ENCODE assay signal across 18 cellular contexts in genomic region chr7:66426332-66426731, GRCh38.
DNase-seq lines count a peak whose midpoint lies in the region; ATAC-seq and TF ChIP-seq lines count a peak whose summit lies in the region.
"Had no signal": no experiment of that assay in that cellular context is flagged by ENCODE, and none has a peak within 500 bp of the region (broad histone marks: within the 10 kb centered on the region; RNA-seq: fewer than 3 reads in every experiment).

No MANE protein-coding gene starts in this region.

- H3K27me3 ChIP-seq in IMR-90 (ENCODE audit: control insufficient read depth, insufficient read depth, low read length) (no peaks in the 10 kb centered on the region), transverse colon (no peaks in the 10 kb centered on the region)
- H3K27me3 ChIP-seq: BLaER1 had no signal

- H3K23ac ChIP-seq in IMR-90 (ENCODE audit: low read depth, low read length): no peak overlapping the region

- H3K36me3 Mint-ChIP-seq in neural crest cell (ENCODE audit: low read depth) (peaks cover 9% of the 10 kb centered on the region), glutamatergic neuron (ENCODE audit: unreplicated experiment) (no peaks in the 10 kb centered on the region)

- H3K4ac ChIP-seq in IMR-90 (ENCODE audit: low read depth, low read length): no peak overlapping the region

- H3K9me3 Mint-ChIP-seq in neural crest cell: no peaks in the 10 kb centered on the region
- H3K9me3 Mint-ChIP-seq in glutamatergic neuron (ENCODE audit: unreplicated experiment): no peaks in the 10 kb centered on the region
- H3K9me3 Mint-ChIP-seq: CD4-positive, CD25-positive, alpha-beta regulatory T cell; CD8-positive, alpha-beta T cell had no signal

- TF ChIP-seq POLR2A in IMR-90 (IDR thresholded peaks at IDR 0.05; ENCODE audit: low read depth, low read length) (no peak), transverse colon (IDR thresholded peaks at IDR 0.05) (no peak)

- H2AFZ ChIP-seq in IMR-90 (replicated peaks; ENCODE audit: low read length, poor library complexity): peak overlapping the region; percentile 21

- no TSS peak for BruUV-seq in IMR-90 (replicated peaks; lab: Mats Ljungman, UMichigan)

- H3K27me3 Mint-ChIP-seq in neural crest cell (ENCODE audit: low read depth) (no peaks in the 10 kb centered on the region), glutamatergic neuron (ENCODE audit: unreplicated experiment) (peaks cover 4% of the 10 kb centered on the region)
- H3K27me3 Mint-ChIP-seq: B cell; CD4-positive, CD25-positive, alpha-beta regulatory T cell had no signal

- H3K9me3 ChIP-seq in IMR-90 (ENCODE audit: control insufficient read depth, insufficient read depth, low read length): no peaks in the 10 kb centered on the region
- no peaks in the 10 kb centered on the region for H3K9me3 ChIP-seq in transverse colon
- H3K9me3 ChIP-seq: BLaER1, Caco-2, HAP-1 had no signal

- in situ Hi-C loops in IMR-90 (cut with MboI; ENCODE audit: low sequenced_read_pairs) (no loop called here), transverse colon (cut with MboI; ENCODE audit: low pct_ligation_motif_present in 1 of 4, low pct_unique_long_range_greater_than_20kb in 1 of 4, low sequenced_read_pairs in 3 of 4) (no loop called here)

- H2BK5ac ChIP-seq in IMR-90 (ENCODE audit: low read depth, low read length, poor library complexity, severe bottlenecking): no peak overlapping the region

- CTCF ChIA-PET in IMR-90 (lab: Yijun Ruan, JAX): no interaction called here

- H3K4me1 ChIP-seq in IMR-90 (ENCODE audit: control insufficient read depth, insufficient read depth, low read length) (peaks cover 4% of the 10 kb centered on the region; the same call in 1 of the 2 replicates), transverse colon (peaks cover 0 to 18% (median 3%) of the 10 kb centered on the region in 4 donors)
- H3K4me1 ChIP-seq: Caco-2, HAP-1 had no signal

- ATAC-seq in IMR-90 (ENCODE audit: low read depth) (no peak), left colon (peak; percentile 83)
- ATAC-seq: CD8-positive, alpha-beta T cell had no signal

- H3K27ac ChIP-seq in IMR-90 (ENCODE audit: insufficient read depth, low read length) (no peak overlapping the region), transverse colon (no peak overlapping the region)
- H3K27ac ChIP-seq: 22Rv1, BLaER1, C4-2B had no signal

- dilution Hi-C loops in IMR-90 (cut with HindIII; ENCODE audit: low sequenced_read_pairs, unreplicated experiment): no loop called here

- no peak overlapping the region for H2AK5ac ChIP-seq in IMR-90 (ENCODE audit: low read depth, low read length)

- no peaks in the 10 kb centered on the region for H3K79me1 ChIP-seq in IMR-90 (ENCODE audit: low read depth in 1 of 2, low read length in 2 of 2)

- no peak overlapping the region for H3K4me2 ChIP-seq in IMR-90 (ENCODE audit: low read depth, low read length)
- H3K4me2 ChIP-seq: BLaER1 had no signal

- POLR2A ChIA-PET in IMR-90 (lab: Charles Lee; ENCODE audit: unreplicated experiment): no interaction called here

- H3K56ac ChIP-seq in IMR-90 (ENCODE audit: extremely low read depth, insufficient read depth, low read length): no peak overlapping the region

- H3K4me1 Mint-ChIP-seq in neural crest cell (peaks cover 2% of the 10 kb centered on the region), glutamatergic neuron (ENCODE audit: low read depth, unreplicated experiment) (peaks cover 9% of the 10 kb centered on the region)
- H3K4me1 Mint-ChIP-seq: B cell; CD4-positive, CD25-positive, alpha-beta regulatory T cell had no signal

- H3K4me3 ChIP-seq in IMR-90 (ENCODE audit: insufficient read depth, low read depth, low read length) (no peak overlapping the region), transverse colon (no peak overlapping the region)
- H3K4me3 ChIP-seq: BLaER1, HAP-1 had no signal

- no peak for TF ChIP-seq EP300 in transverse colon (IDR thresholded peaks at IDR 0.05; ENCODE audit: low read depth)

- no peak overlapping the region for H2AK9ac ChIP-seq in IMR-90 (replicated peaks; ENCODE audit: low read depth, low read length, poor library complexity)

- H3K36me3 ChIP-seq in IMR-90 (ENCODE audit: control insufficient read depth, insufficient read depth, low read length): no peaks in the 10 kb centered on the region; the same call in 1 of the 2 replicates
- no peaks in the 10 kb centered on the region for H3K36me3 ChIP-seq in transverse colon
- H3K36me3 ChIP-seq: BLaER1, HAP-1 had no signal

- H3K4me3 Mint-ChIP-seq in neural crest cell: no peak overlapping the region
- no peak overlapping the region for H3K4me3 Mint-ChIP-seq in glutamatergic neuron (ENCODE audit: unreplicated experiment)
- H3K4me3 Mint-ChIP-seq: B cell; CD4-positive, CD25-positive, alpha-beta regulatory T cell; CD8-positive, alpha-beta T cell had no signal

- WGBS in IMR-90 (ENCODE audit: extremely low coverage in 2 of 2, insufficient read length in 1 of 2), 2 experiments: 100% methylated on average over 1 of the region's 6 CpGs; no CpG with 5 or more reads in 1 of the 2 experiments
- 50 to 67% methylated on average over 2 to 6 of the region's 6 CpGs for WGBS in transverse colon (ENCODE audit: low coverage in 1 of 2), 2 donors

- no peak overlapping the region for H2BK15ac ChIP-seq in IMR-90 (ENCODE audit: low read depth, low read length)

- no peak overlapping the region for H4K5ac ChIP-seq in IMR-90 (ENCODE audit: low read depth, low read length)

- H3K9me1 ChIP-seq in IMR-90 (ENCODE audit: insufficient read depth, low read length): 0 out of 2 replicates have a peak, but pooled peaks cover 4% of the 10 kb centered on the region

- H3K27ac Mint-ChIP-seq in neural crest cell (ENCODE audit: unreplicated experiment): peak overlapping the region; percentile 40
- no peak overlapping the region for H3K27ac Mint-ChIP-seq in glutamatergic neuron (ENCODE audit: unreplicated experiment)
- H3K27ac Mint-ChIP-seq: B cell; CD4-positive, CD25-positive, alpha-beta regulatory T cell; CD8-positive, alpha-beta T cell had no signal

- DNase-seq in IMR-90: no peak
- DNase-seq in left colon: peak; percentile 33 to 37
- DNase-seq in neural crest cell (ENCODE audit: low read depth, low spot score): no peak
- DNase-seq in transverse colon: peak; percentile 41
- DNase-seq in islet precursor cell: no peak
- no peak for DNase-seq in glutamatergic neuron
- DNase-seq in NCI-H2171 treated with DMSO at 0.1 percent for 48 hours (lab: John Stamatoyannopoulos, UW): no peak
- DNase-seq: Caco-2; CD4-positive, CD25-positive, alpha-beta regulatory T cell; CD8-positive, alpha-beta T cell; DMS153; DND-41; GOT3 had no signal

- no peaks in the 10 kb centered on the region for H4K20me1 ChIP-seq in IMR-90 (ENCODE audit: insufficient read depth, low read length)
- H4K20me1 ChIP-seq: BLaER1 had no signal

- H4K8ac ChIP-seq in IMR-90 (ENCODE audit: low read depth in 2 of 2, low read length in 2 of 2): no peak overlapping the region

- H3K18ac ChIP-seq in IMR-90 (ENCODE audit: low read depth, low read length): no peak overlapping the region

- no peak overlapping the region for H3K9ac ChIP-seq in IMR-90 (ENCODE audit: low read depth, low read length)
- H3K9ac ChIP-seq: BLaER1 had no signal

- TF ChIP-seq CTCF in IMR-90 (conservative IDR thresholded peaks at IDR 0.05; ENCODE audit: low read depth, low read length) (no peak), neural crest cell (conservative IDR thresholded peaks at IDR 0.05) (no peak), transverse colon (IDR thresholded peaks at IDR 0.05) (no peak), glutamatergic neuron (IDR thresholded peaks at IDR 0.05; ENCODE audit: partially characterized antibody, unreplicated experiment) (no peak)

- no peak overlapping the region for H4K91ac ChIP-seq in IMR-90 (ENCODE audit: insufficient read depth, low read depth, low read length)

- no peak overlapping the region for H2BK20ac ChIP-seq in IMR-90 (ENCODE audit: low read depth, low read length)

- no peak for TF ChIP-seq RAD21 in IMR-90 (IDR thresholded peaks at IDR 0.05; ENCODE audit: low read length)

- intact Hi-C loops in IMR-90 (cut with micrococcal nuclease): no loop called here
- intact Hi-C loops in left colon (cut with DNase I, micrococcal nuclease): no loop called here
- intact Hi-C loops in transverse colon (cut with DNase I; ENCODE audit: low total_unique reads): no loop called here

- H2BK120ac ChIP-seq in IMR-90 (ENCODE audit: low read depth, low read length): no peak overlapping the region

- H3K14ac ChIP-seq in IMR-90 (replicated peaks; ENCODE audit: low read depth, low read length): no peak overlapping the region

TF ChIP-seq in IMR-90, 13 proteins besides CTCF, POLR2A, EP300 and RAD21:
- TF ChIP-seq MXI1 (IDR thresholded peaks at IDR 0.05; ENCODE audit: borderline replicate concordance, low read depth, low read length) (no peak), ELK1 (IDR thresholded peaks at IDR 0.05; ENCODE audit: borderline replicate concordance, low read depth, low read length) (no peak), MAFK (IDR thresholded peaks at IDR 0.05; ENCODE audit: low read depth, low read length) (no peak)

Comparison
In these comparisons a context has a peak if more than half of its experiments do, and no peak if none do; other contexts are left out.
1. DNase-seq: peak in left colon (2 of 2) and transverse colon (single experiment); none in IMR-90 (single experiment), neural crest cell (single experiment), islet precursor cell (single experiment), glutamatergic neuron (single experiment) and NCI-H2171 treated with DMSO at 0.1 percent for 48 hours (single experiment).